ENCODE assay signal across 23 cellular contexts in the genomic region with DNA sequence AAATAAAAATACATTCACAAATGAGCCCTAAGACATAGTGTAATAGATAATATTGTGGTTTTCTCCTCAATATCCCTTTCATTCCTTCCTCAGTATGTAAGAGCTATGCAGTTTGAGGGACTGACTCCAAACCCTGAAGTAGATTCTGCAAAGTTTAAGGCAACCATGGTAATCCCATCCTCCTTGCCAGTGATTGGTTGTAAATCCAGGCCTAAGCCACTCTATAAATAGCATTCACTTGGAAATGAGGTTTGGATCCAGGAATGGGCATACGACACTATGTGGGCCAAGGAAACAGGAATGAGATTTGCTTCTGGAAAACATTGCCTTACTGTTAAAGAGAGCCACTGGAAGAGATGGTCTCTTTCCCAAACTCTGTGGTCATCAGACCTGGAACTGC.
"Had no signal": no experiment of that assay in that cellular context is flagged by ENCODE, and none has a peak within 500 bp of the region (broad histone marks: within the 10 kb centered on the region; RNA-seq: fewer than 3 reads in every experiment).

No MANE protein-coding gene starts in this region.

- DNase-seq: activated CD4-positive, alpha-beta T cell treated with anti-CD3 and anti-CD28 coated beads, Interleukin-2, amount 50 U/mL, for 1 hour; activated CD4-positive, CD25-positive, alpha-beta regulatory T cell treated with anti-CD3 and anti-CD28 coated beads, Interleukin-2, amount 50 U/mL, for 72 hours; activated CD8-positive, alpha-beta memory T cell treated with anti-CD3 and anti-CD28 coated beads, Interleukin-2, amount 50 U/mL, for 4 hours; activated naive CD4-positive, alpha-beta T cell treated with anti-CD3 and anti-CD28 coated beads, Interleukin-2, amount 50 U/mL, for 16 hours; activated T-cell treated with anti-CD3 and anti-CD28 coated beads, Interleukin-2, amount 50 U/mL, for 4 hours; body of pancreas; dorsolateral prefrontal cortex; heart right ventricle; immature natural killer cell; mucosa of descending colon; naive thymus-derived CD8-positive, alpha-beta T cell; ovary; psoas muscle; right cardiac atrium; stimulated activated CD4-positive, alpha-beta T cell treated with anti-CD3 and anti-CD28 coated beads, Interleukin-15, amount 100 ng/mL, for 24 hours; stimulated activated CD4-positive, alpha-beta T cell treated with anti-CD3 and anti-CD28 coated beads, Interleukin-2, amount 100 ng/mL, for 48 hours; stimulated activated naive CD8-positive, alpha-beta T cell treated with anti-CD3 and anti-CD28 coated beads, Interleukin-15, amount 100 ng/mL, for 72 hours; T-helper 2 cell; testis had no signal

- H3K27me3 ChIP-seq: body of pancreas, dorsolateral prefrontal cortex, gastroesophageal sphincter, heart right ventricle, ovary, testis had no signal

- H3K27ac ChIP-seq: body of pancreas, dorsolateral prefrontal cortex, epithelial cell of prostate, gastroesophageal sphincter, heart right ventricle, ovary, psoas muscle, skin epidermis, testis, VCaP had no signal

- H3K36me3 ChIP-seq: gastroesophageal sphincter, heart right ventricle, ovary had no signal

- H3K4me1 ChIP-seq: body of pancreas, gastroesophageal sphincter, heart right ventricle, psoas muscle, testis had no signal

- H3K9me3 ChIP-seq: body of pancreas, mucosa of descending colon, ovary, psoas muscle, testis had no signal

- ATAC-seq: activated T-cell treated with anti-CD3 and anti-CD28 coated beads, Interleukin-2, amount 50 U/mL, for 4 hours; body of pancreas; gastroesophageal sphincter; heart right ventricle; mucosa of descending colon; naive thymus-derived CD8-positive, alpha-beta T cell; psoas muscle; right cardiac atrium; stimulated activated naive CD8-positive, alpha-beta T cell treated with anti-CD3 and anti-CD28 coated beads, Interleukin-15, amount 100 ng/mL, for 72 hours had no signal

- H3K4me3 ChIP-seq: body of pancreas, dorsolateral prefrontal cortex, gastroesophageal sphincter, heart right ventricle, mucosa of descending colon, ovary, psoas muscle, skin epidermis, testis had no signal
